15 cellular contexts compared by ENCODE assay signal in the genomic region with DNA sequence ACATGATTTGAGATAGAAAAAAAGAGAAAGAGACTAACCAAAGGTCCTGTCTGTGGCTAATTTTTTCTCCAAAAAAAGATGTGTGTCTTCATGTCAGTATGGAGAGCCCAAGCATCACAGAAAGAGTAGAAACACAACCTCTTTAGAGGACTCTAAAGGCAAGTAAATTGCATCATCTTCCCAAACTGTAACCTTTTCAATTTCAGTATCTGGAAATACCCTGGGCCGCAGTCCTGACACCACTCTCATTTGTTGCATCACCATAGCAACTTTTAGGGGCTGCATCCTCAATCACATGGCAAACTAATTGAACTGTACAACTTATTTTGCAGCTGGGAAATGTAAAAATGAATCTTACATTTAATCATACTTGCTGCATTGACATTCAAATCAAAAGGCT.
DNase-seq lines count a peak whose midpoint lies in the region; ATAC-seq and TF ChIP-seq lines count a peak whose summit lies in the region.
"Had no signal": no experiment of that assay in that cellular context is flagged by ENCODE, and none has a peak within 500 bp of the region (broad histone marks: within the 10 kb centered on the region; RNA-seq: fewer than 3 reads in every experiment).

No MANE protein-coding gene starts in this region.

- H2AK5ac ChIP-seq in H9 (ENCODE audit: insufficient read length, low read length) = no peak overlapping the region

- no peak overlapping the region for H2BK5ac ChIP-seq in H9 (ENCODE audit: insufficient read length, low read length)

- H2BK15ac ChIP-seq in H9 (ENCODE audit: low read depth, low read length) = no peak overlapping the region

- H3T11ph ChIP-seq in H9 (ENCODE audit: low read length) = no peak overlapping the region

- no peaks in the 10 kb centered on the region for H3K79me2 ChIP-seq in H9 (ENCODE audit: insufficient read depth, low read length)

- no peak overlapping the region for H3K18ac ChIP-seq in H9 (ENCODE audit: insufficient read length, low read depth, low read length)

- H2BK120ac ChIP-seq in H9 (ENCODE audit: low read depth, low read length, poor library complexity, severe bottlenecking) = peak overlapping the region; percentile 55

- H3K14ac ChIP-seq in H9 (ENCODE audit: insufficient read depth, low read length) = no peak overlapping the region

- H3K4ac ChIP-seq in H9 (ENCODE audit: low read depth, low read length) = no peak overlapping the region

- no peak overlapping the region for H4K91ac ChIP-seq in H9 (ENCODE audit: insufficient read length, low read depth, low read length)

- H3K36me3 Mint-ChIP-seq in H9 (ENCODE audit: insufficient read depth in 1 of 3, low read depth in 3 of 3) = no peaks in the 10 kb centered on the region; a peak in 1 of 7 replicates

- H3K27ac ChIP-seq in H9 (ENCODE audit: insufficient read length, low read depth, low read length) (no peak overlapping the region), testis (no peak overlapping the region)
- H3K27ac ChIP-seq: adrenal gland had no signal

- intact Hi-C loops in testis (cut with DNase I; ENCODE audit: low total_unique reads) = no loop called here

- no peaks in the 10 kb centered on the region; the same call in 1 of the 2 replicates for H3K27me3 Mint-ChIP-seq in H9 (ENCODE audit: low read depth)

- DNase-seq in GM10266 (ENCODE audit: extremely low spot score) = peak; percentile 17
- DNase-seq in H9 = no peak
- no peak for DNase-seq in COLO829 (ENCODE audit: low spot score)
- DNase-seq in nucleus accumbens (lab: John Stamatoyannopoulos, UW) = no peak
- no peak for DNase-seq in CD1c-positive myeloid dendritic cell (ENCODE audit: extremely low spot score)
- DNase-seq in testis = no peak
- DNase-seq: adrenal gland, erythroblast, Karpas-422, NCI-H1694, NCI-H69, RPMI8226 had no signal

- H2BK12ac ChIP-seq in H9 (ENCODE audit: insufficient read length, low read depth, low read length) = no peak overlapping the region

- H3K9me3 Mint-ChIP-seq in H9 = peaks cover 0 to 2% of the 10 kb centered on the region in 2 experiments; a peak in 2 of 5 replicates

- TF ChIP-seq CTCF in GM10266 (IDR thresholded peaks at IDR 0.05; ENCODE audit: control insufficient read depth, insufficient read depth, low read depth, missing control alignments) = no peak
- TF ChIP-seq CTCF in H9 (conservative IDR thresholded peaks at IDR 0.05) = no peak
- TF ChIP-seq CTCF in testis (IDR thresholded peaks at IDR 0.05) = no peak

- H3K79me1 ChIP-seq in H9 (ENCODE audit: insufficient read depth, low read depth, low read length, poor library complexity, severe bottlenecking) = no peaks in the 10 kb centered on the region

- WGBS in H9 (ENCODE audit: extremely low coverage, insufficient read length, low lambda C conversion rate) = no CpG with 5 or more reads among the region's 1 CpG
- 88 to 92% methylated on average over 1 of the region's 1 CpG for WGBS in testis, 2 donors

- peaks cover 8 to 21% of the 10 kb centered on the region in 2 experiments for H3K4me1 Mint-ChIP-seq in H9

- 0 out of 2 replicates have a peak, but pooled peaks cover 1% of the 10 kb centered on the region for H3K4me1 ChIP-seq in H9 (ENCODE audit: insufficient read depth, low read length)
- no peaks in the 10 kb centered on the region for H3K4me1 ChIP-seq in testis
- H3K4me1 ChIP-seq: adrenal gland had no signal

- H3K23ac ChIP-seq in H9 (ENCODE audit: insufficient read length, low read depth, low read length) = no peak overlapping the region

- H3K27ac Mint-ChIP-seq in H9 = no peak overlapping the region

- H3K4me3 Mint-ChIP-seq in H9 = no peak overlapping the region

- no peaks in the 10 kb centered on the region for H4K20me1 ChIP-seq in H9 (ENCODE audit: control insufficient read depth, insufficient read depth, insufficient read length)

- H3K9me3 ChIP-seq in H9 (ENCODE audit: control insufficient read depth, low read depth, low read length) (no peaks in the 10 kb centered on the region), testis (no peaks in the 10 kb centered on the region)
- H3K9me3 ChIP-seq: adrenal gland had no signal

- H3K56ac ChIP-seq in H9 (ENCODE audit: insufficient read length, low read depth, low read length) = no peak overlapping the region

- H3K4me2 ChIP-seq in H9 (ENCODE audit: insufficient read depth, insufficient read length, low read length) = no peak overlapping the region

- H4K8ac ChIP-seq in H9 (replicated peaks; ENCODE audit: insufficient read length, low read depth, low read length) = no peak overlapping the region

- ATAC-seq in GM19035 (IDR thresholded peaks at IDR 0.05; ENCODE audit: unreplicated experiment) (peak; percentile 83), HG03342 (IDR thresholded peaks at IDR 0.05; ENCODE audit: unreplicated experiment) (peak; percentile 87)
- ATAC-seq: activated CD4-positive, CD25-positive, alpha-beta regulatory T cell treated with anti-CD3 and anti-CD28 coated beads, Interleukin-2, amount 50 U/mL, for 24 hours had no signal

- H3K9ac ChIP-seq in H9 (ENCODE audit: extremely low read depth, insufficient read length, low read length) = no peak overlapping the region

- no peak overlapping the region for H4K5ac ChIP-seq in H9 (ENCODE audit: insufficient read length, low read depth, low read length)

- H2BK20ac ChIP-seq in H9 (ENCODE audit: low read depth, low read length, poor library complexity, severe bottlenecking) = no peak overlapping the region

- H2AFZ ChIP-seq in H9 (ENCODE audit: low read length) = no peak overlapping the region

- no peaks in the 10 kb centered on the region for H3K27me3 ChIP-seq in H9 (ENCODE audit: insufficient read depth, low read length)
- H3K27me3 ChIP-seq in testis = no peaks in the 10 kb centered on the region
- H3K27me3 ChIP-seq: adrenal gland had no signal

- TF ChIP-seq POLR2A in testis (IDR thresholded peaks at IDR 0.05) = no peak

- no peaks in the 10 kb centered on the region for H3K23me2 ChIP-seq in H9 (ENCODE audit: insufficient read length, low read depth, low read length, poor library complexity, severe bottlenecking)

- H3K36me3 ChIP-seq in testis (ENCODE audit: low read depth, missing control alignments) = no peaks in the 10 kb centered on the region
- H3K36me3 ChIP-seq: adrenal gland had no signal

- H3K4me3 ChIP-seq in testis = no peak overlapping the region
- H3K4me3 ChIP-seq: adrenal gland had no signal
